In genomic region chr14:20988717-20989116, GRCh38 we compare ENCODE assay signal across 9 cellular contexts. TPM values are rescaled to one million over a fixed set of nuclear protein-coding genes. Genes with fewer than 3 reads are reported as not detected.
DNase-seq lines count a peak whose midpoint lies in the region; ATAC-seq and TF ChIP-seq lines count a peak whose summit lies in the region.
"Had no signal": no experiment of that assay in that cellular context is flagged by ENCODE, and none has a peak within 500 bp of the region (broad histone marks: within the 10 kb centered on the region; RNA-seq: fewer than 3 reads in every experiment).

No MANE protein-coding gene starts in this region.

- no peak for DNase-seq in activated naive CD4-positive, alpha-beta T cell treated with anti-CD3 and anti-CD28 coated beads for 36 hours
- DNase-seq in activated naive CD4-positive, alpha-beta T cell (lab: John Stamatoyannopoulos, UW): no peak
- DNase-seq in activated CD8-positive, alpha-beta T cell treated with anti-CD3 and anti-CD28 coated beads, Interleukin-2, amount 10 ng/mL, durations not matched to agents 7 days and 5 days: no peak
- DNase-seq in iris pigment epithelial cell (ENCODE audit: low read depth): peak; percentile 80
- DNase-seq in transverse colon: no peak
- no peak for DNase-seq in DMS153 treated with DMSO at 0.1 percent for 48 hours (lab: John Stamatoyannopoulos, UW; ENCODE audit: unreplicated experiment)
- DNase-seq in dorsolateral prefrontal cortex: no peak

- CTCF ChIA-PET in activated naive CD4-positive, alpha-beta T cell treated with anti-CD3 and anti-CD28 coated beads for 36 hours (lab: Charles Lee): interaction anchor here (1.9 to 2.7 kb wide), 2 partner anchors 18 to 26 kb away, joined by 6 to 10 read pairs; no protein-coding TSS in a partner anchor
- CTCF ChIA-PET in activated CD8-positive, alpha-beta T cell treated with anti-CD3 and anti-CD28 coated beads, Interleukin-2, amount 10 ng/mL, durations not matched to agents 7 days and 5 days (lab: Charles Lee): interaction anchor here (0.6 to 2.8 kb wide), 7 partner anchors 16 to 116 kb away, joined by 3 to 15 read pairs (median 3); no protein-coding TSS in a partner anchor

- H3K27me3 Mint-ChIP-seq in activated naive CD4-positive, alpha-beta T cell treated with anti-CD3 and anti-CD28 coated beads for 36 hours (ENCODE audit: low read depth): no peaks in the 10 kb centered on the region
- H3K27me3 Mint-ChIP-seq in activated CD8-positive, alpha-beta T cell treated with anti-CD3 and anti-CD28 coated beads, Interleukin-2, amount 10 ng/mL, durations not matched to agents 7 days and 5 days (ENCODE audit: low read depth): no peaks in the 10 kb centered on the region

- H3K27ac ChIP-seq in transverse colon: peak overlapping the region; percentile 84 to 91 (median 88)
- H3K27ac ChIP-seq in dorsolateral prefrontal cortex: peak overlapping the region in 23 of 59 donors; percentile 64 to 89 (median 84)

- peaks cover 14% of the 10 kb centered on the region for H3K36me3 Mint-ChIP-seq in activated naive CD4-positive, alpha-beta T cell treated with anti-CD3 and anti-CD28 coated beads for 36 hours (ENCODE audit: low read depth)
- H3K36me3 Mint-ChIP-seq in activated CD8-positive, alpha-beta T cell treated with anti-CD3 and anti-CD28 coated beads, Interleukin-2, amount 10 ng/mL, durations not matched to agents 7 days and 5 days (ENCODE audit: low read depth): peaks cover 24% of the 10 kb centered on the region

- peak overlapping the region; percentile 48 for H3K27ac Mint-ChIP-seq in activated naive CD4-positive, alpha-beta T cell treated with anti-CD3 and anti-CD28 coated beads for 36 hours
- H3K27ac Mint-ChIP-seq in activated CD8-positive, alpha-beta T cell treated with anti-CD3 and anti-CD28 coated beads, Interleukin-2, amount 10 ng/mL, durations not matched to agents 7 days and 5 days: peak overlapping the region; percentile 49

- POLR2A ChIA-PET in activated CD8-positive, alpha-beta T cell treated with anti-CD3 and anti-CD28 coated beads, Interleukin-2, amount 10 ng/mL, durations not matched to agents 7 days and 5 days (lab: Charles Lee): interaction anchor here (0.6 to 1.3 kb wide), 2 partner anchors 9 to 17 kb away, joined by 4 read pairs; no protein-coding TSS in a partner anchor

- peaks cover 6 to 29% (median 26%) of the 10 kb centered on the region in 4 donors for H3K4me1 ChIP-seq in transverse colon

- ATAC-seq in activated CD8-positive, alpha-beta T cell treated with anti-CD3 and anti-CD28 coated beads, Interleukin-2, amount 10 ng/mL, durations not matched to agents 7 days and 5 days: no peak
- ATAC-seq in GM19324 (IDR thresholded peaks at IDR 0.05; ENCODE audit: low FRiP score, unreplicated experiment): no peak

- H3K36me3 ChIP-seq in transverse colon: peaks cover 0 to 22% (median 9%) of the 10 kb centered on the region in 4 donors
- H3K36me3 ChIP-seq: ovary had no signal

- in situ Hi-C loops in transverse colon (cut with MboI; ENCODE audit: low pct_ligation_motif_present in 1 of 4, low pct_unique_long_range_greater_than_20kb in 1 of 4, low sequenced_read_pairs in 3 of 4): loop anchor here in 1 of 4 donors (25.0 kb wide), 1 partner anchor 301 kb away; the partner anchor contains the start of genes ANG and RNASE4

- TF ChIP-seq POLR2A in transverse colon (IDR thresholded peaks at IDR 0.05): no peak

- TF ChIP-seq EP300 in transverse colon (IDR thresholded peaks at IDR 0.05; ENCODE audit: low read depth): no peak

- H3K4me3 ChIP-seq in transverse colon: no peak overlapping the region
- H3K4me3 ChIP-seq in dorsolateral prefrontal cortex: peak overlapping the region in 10 of 59 donors; percentile 75 to 97 (median 86)

- H3K27me3 ChIP-seq in transverse colon (no peaks in the 10 kb centered on the region), dorsolateral prefrontal cortex (no peaks in the 10 kb centered on the region)
- H3K27me3 ChIP-seq: ovary had no signal

- H3K4me1 Mint-ChIP-seq in activated naive CD4-positive, alpha-beta T cell treated with anti-CD3 and anti-CD28 coated beads for 36 hours (ENCODE audit: low read depth): peaks cover 19% of the 10 kb centered on the region
- H3K4me1 Mint-ChIP-seq in activated CD8-positive, alpha-beta T cell treated with anti-CD3 and anti-CD28 coated beads, Interleukin-2, amount 10 ng/mL, durations not matched to agents 7 days and 5 days (ENCODE audit: low read depth): peaks cover 41% of the 10 kb centered on the region

- TF ChIP-seq CTCF in transverse colon (IDR thresholded peaks at IDR 0.05): no peak
- TF ChIP-seq CTCF in dorsolateral prefrontal cortex (IDR thresholded peaks at IDR 0.05 in 54 of 56, conservative IDR thresholded peaks at IDR 0.05 in 2 of 56; ENCODE audit: low read depth in 1 of 56, partially characterized antibody in 56 of 56): no peak

- H3K9me3 Mint-ChIP-seq in activated naive CD4-positive, alpha-beta T cell treated with anti-CD3 and anti-CD28 coated beads for 36 hours: no peaks in the 10 kb centered on the region
- H3K9me3 Mint-ChIP-seq in activated CD8-positive, alpha-beta T cell treated with anti-CD3 and anti-CD28 coated beads, Interleukin-2, amount 10 ng/mL, durations not matched to agents 7 days and 5 days (ENCODE audit: insufficient read depth): no peaks in the 10 kb centered on the region

- H3K9me3 ChIP-seq in transverse colon: no peaks in the 10 kb centered on the region
- H3K9me3 ChIP-seq: ovary had no signal

- 87 to 100% methylated on average over 3 to 10 of the region's 10 CpGs for WGBS in transverse colon (ENCODE audit: low coverage in 1 of 2), 2 donors

- intact Hi-C loops in activated naive CD4-positive, alpha-beta T cell treated with anti-CD3 and anti-CD28 coated beads for 36 hours (cut with micrococcal nuclease): loop anchor here (1.0 kb wide), 6 partner anchors 17 to 488 kb away; partner anchors contain the start of genes NDRG2 and RAB2B
- intact Hi-C loops in transverse colon (cut with DNase I; ENCODE audit: low total_unique reads): no loop called here
- intact Hi-C loops in dorsolateral prefrontal cortex (cut with DNase I): no loop called here

- H3K4me3 Mint-ChIP-seq in activated naive CD4-positive, alpha-beta T cell treated with anti-CD3 and anti-CD28 coated beads for 36 hours: peak overlapping the region; percentile 50
- peak overlapping the region; percentile 45 for H3K4me3 Mint-ChIP-seq in activated CD8-positive, alpha-beta T cell treated with anti-CD3 and anti-CD28 coated beads, Interleukin-2, amount 10 ng/mL, durations not matched to agents 7 days and 5 days

RNA-seq across cellular contexts. Expression of gene METTL17, which starts 1.1 kb away (rescaled TPM):
- total RNA-seq in activated naive CD4-positive, alpha-beta T cell treated with anti-CD3 and anti-CD28 coated beads for 36 hours: 10 to 100 TPM; 90.9 to 97.5 TPM
- 100 to 1,000 TPM in 1 of 2 experiments, 10 to 100 TPM in 1; 97.5 to 103 TPM for total RNA-seq in activated CD8-positive, alpha-beta T cell treated with anti-CD3 and anti-CD28 coated beads, Interleukin-2, amount 10 ng/mL, durations not matched to agents 7 days and 5 days
- total RNA-seq in transverse colon: 100 to 1,000 TPM in 2 of 4 donors, 10 to 100 TPM in 2; 74.8 to 124 (median 108) TPM
- 10 to 100 TPM; 30.9 to 67.6 (median 47.5) TPM for total RNA-seq in dorsolateral prefrontal cortex

RNA-seq across cellular contexts. Expression of gene SLC39A2, which starts 10.4 kb away (rescaled TPM):
- total RNA-seq in activated naive CD4-positive, alpha-beta T cell treated with anti-CD3 and anti-CD28 coated beads for 36 hours: not detected
- not detected for total RNA-seq in activated CD8-positive, alpha-beta T cell treated with anti-CD3 and anti-CD28 coated beads, Interleukin-2, amount 10 ng/mL, durations not matched to agents 7 days and 5 days
- total RNA-seq in transverse colon: 1 to 10 TPM in 1 of 4 donors, under 1 TPM in 1, not detected in 2; 0.82 to 1.4 TPM
- 1 to 10 TPM in 6 of 120 experiments, under 1 TPM in 21, not detected in 93; 0.37 to 1.5 (median 0.75) TPM for total RNA-seq in dorsolateral prefrontal cortex

RNA-seq across cellular contexts. Expression of gene RNASE2, which starts 33.4 kb away (rescaled TPM):
- total RNA-seq in activated naive CD4-positive, alpha-beta T cell treated with anti-CD3 and anti-CD28 coated beads for 36 hours: not detected
- total RNA-seq in activated CD8-positive, alpha-beta T cell treated with anti-CD3 and anti-CD28 coated beads, Interleukin-2, amount 10 ng/mL, durations not matched to agents 7 days and 5 days: not detected
- 1 to 10 TPM in 1 of 4 donors, not detected in 3; 2.7 TPM for total RNA-seq in transverse colon
- total RNA-seq in dorsolateral prefrontal cortex: 10 to 100 TPM in 5 of 120 experiments, 1 to 10 TPM in 72, under 1 TPM in 20, not detected in 23; 0.66 to 22.0 (median 2.2) TPM

RNA-seq across cellular contexts. Expression of gene NDRG2, which starts 36.1 kb away (rescaled TPM):
- 1 to 10 TPM; 8.4 to 8.8 TPM for total RNA-seq in activated naive CD4-positive, alpha-beta T cell treated with anti-CD3 and anti-CD28 coated beads for 36 hours
- 1 to 10 TPM; 6.2 to 7.6 TPM for total RNA-seq in activated CD8-positive, alpha-beta T cell treated with anti-CD3 and anti-CD28 coated beads, Interleukin-2, amount 10 ng/mL, durations not matched to agents 7 days and 5 days
- total RNA-seq in transverse colon (100 to 1,000 TPM; 144 to 275 (median 192) TPM), dorsolateral prefrontal cortex (1,000 to 10,000 TPM in 53 of 120 experiments, 100 to 1,000 TPM in 67; 513 to 2,446 (median 961) TPM)

RNA-seq across cellular contexts. Expression of gene TPPP2, which starts 41.3 kb away (rescaled TPM):
- total RNA-seq in activated naive CD4-positive, alpha-beta T cell treated with anti-CD3 and anti-CD28 coated beads for 36 hours: not detected
- not detected for total RNA-seq in activated CD8-positive, alpha-beta T cell treated with anti-CD3 and anti-CD28 coated beads, Interleukin-2, amount 10 ng/mL, durations not matched to agents 7 days and 5 days
- total RNA-seq in transverse colon (not detected), dorsolateral prefrontal cortex (1 to 10 TPM in 10 of 120 experiments, under 1 TPM in 18, not detected in 92; 0.29 to 2.2 (median 0.78) TPM)
